9 cellular contexts compared by ENCODE assay signal in genomic region chr2:101188683-101189405, GRCh38. TPM values are rescaled to one million over a fixed set of nuclear protein-coding genes. Genes with fewer than 3 reads are reported as not detected.
DNase-seq lines count a peak whose midpoint lies in the region; TF ChIP-seq lines count a peak whose summit lies in the region.
"Had no signal": no experiment of that assay in that cellular context is flagged by ENCODE, and none has a peak within 500 bp of the region (broad histone marks: within the 10 kb centered on the region; RNA-seq: fewer than 3 reads in every experiment).

No MANE protein-coding gene starts in this region.

- H3K27ac ChIP-seq in AG04450 (ENCODE audit: low read depth, low read length), result no peak overlapping the region

- peaks cover 10 to 27% (median 19%) of the 10 kb centered on the region in 7 donors for H3K9me3 Mint-ChIP-seq in CD14-positive monocyte

- H3K4me1 Mint-ChIP-seq in CD14-positive monocyte, result peaks cover 28% of the 10 kb centered on the region

- H3K27me3 ChIP-seq in AG04450 (ENCODE audit: control insufficient read depth, insufficient read depth, low read length) (peaks cover 26% of the 10 kb centered on the region), H7 (ENCODE audit: control insufficient read depth, insufficient read depth, low read length) (no peaks in the 10 kb centered on the region)

- H3K4me3 Mint-ChIP-seq in CD14-positive monocyte, result no peak overlapping the region

- intact Hi-C loops in CD14-positive monocyte (cut with micrococcal nuclease), result no loop called here

- no peak for DNase-seq in AG04450 (ENCODE audit: low read depth, low spot score)
- peak; percentile 77 for DNase-seq in H7
- DNase-seq in iris pigment epithelial cell (ENCODE audit: low read depth), result peak; percentile 37
- DNase-seq in CD14-positive monocyte (ENCODE audit: low spot score), result no peak
- no peak for DNase-seq in COR-L47 (lab: John Stamatoyannopoulos, UW)
- DNase-seq in MV-4-11 (lab: John Stamatoyannopoulos, UW), result no peak
- DNase-seq in GM20000 (ENCODE audit: low spot score), result no peak
- DNase-seq: KG1 had no signal

- no peaks in the 10 kb centered on the region for H3K9me3 ChIP-seq in AG04450 (ENCODE audit: control insufficient read depth, insufficient read depth, low read length)

- peaks cover 0 to 2% (median 1%) of the 10 kb centered on the region in 3 donors for H3K27me3 Mint-ChIP-seq in CD14-positive monocyte (ENCODE audit: low read depth in 3 of 3)

- H3K27ac Mint-ChIP-seq in CD14-positive monocyte, result peak overlapping the region in 1 of 7 donors; percentile 61

- CTCF ChIA-PET in AG04450 (lab: Charles Lee), result interaction anchor here (0.5 to 5.2 kb wide), 46 partner anchors 8 to 594 kb away, joined by 3 to 79 read pairs (median 4); partner anchors contain the start of gene CREG2

- H3K36me3 ChIP-seq in H7 (replicated peaks; ENCODE audit: control insufficient read depth, insufficient read depth, low read length), result no peaks in the 10 kb centered on the region

- peak; percentile 86 for TF ChIP-seq CTCF in AG04450 (IDR thresholded peaks at IDR 0.05; ENCODE audit: low read depth, low read length)
- TF ChIP-seq CTCF in WI38 (IDR thresholded peaks at IDR 0.05; ENCODE audit: low read depth, low read length), result peak; percentile 68
- TF ChIP-seq CTCF in CD14-positive monocyte (IDR thresholded peaks at IDR 0.05), result no peak
- TF ChIP-seq CTCF in GM20000 (IDR thresholded peaks at IDR 0.05; ENCODE audit: extremely low read depth, missing control alignments), result no peak

- no peaks in the 10 kb centered on the region for H3K36me3 Mint-ChIP-seq in CD14-positive monocyte

- no peak overlapping the region for H3K4me3 ChIP-seq in AG04450 (ENCODE audit: low read depth, low read length)
- no peak overlapping the region for H3K4me3 ChIP-seq in H7 (ENCODE audit: insufficient read depth, low read depth, low read length)
- H3K4me3 ChIP-seq in WI38 (ENCODE audit: low read depth, low read length), result no peak overlapping the region

- POLR2A ChIA-PET in AG04450 (lab: Yijun Ruan, JAX), result interaction anchor here (0.5 kb wide), 1 partner anchor 179 kb away, joined by 5 read pairs; no protein-coding TSS in a partner anchor

RNA-seq across cellular contexts. Expression of gene TBC1D8, which starts 37.7 kb away (rescaled TPM):
- polyA plus RNA-seq in AG04450 (2011; rRNA removed), result 2.3 and 2.5 TPM in 2 replicates
- 3.8 and 7.1 TPM in 2 replicates for polyA minus RNA-seq in AG04450 (2011; rRNA and poly(A)+ RNA removed)
- 29.8 and 53.2 TPM in 2 replicates for total RNA-seq in H7 (2014; rRNA removed; shearing (Covaris generic))
- 10 to 100 TPM; 16.1 to 22.4 TPM for polyA plus RNA-seq in CD14-positive monocyte

Comparison
In these comparisons a context has a peak if more than half of its experiments do, and no peak if none do; other contexts are left out.
1. DNase-seq: peak in H7 (single experiment) and iris pigment epithelial cell (single experiment); none in AG04450 (single experiment), CD14-positive monocyte (single experiment), COR-L47 (single experiment), MV-4-11 (single experiment) and GM20000 (single experiment).
2. CTCF ChIP-seq: peak in AG04450 (single experiment) and WI38 (single experiment); none in CD14-positive monocyte (single experiment) and GM20000 (single experiment).